In genomic region chr1:24481098-24481497, GRCh38 we compare ENCODE assay signal across 8 cellular contexts. TPM values are rescaled to one million over a fixed set of nuclear protein-coding genes. Genes with fewer than 3 reads are reported as not detected.
DNase-seq lines count a peak whose midpoint lies in the region; ATAC-seq, FAIRE-seq and TF ChIP-seq lines count a peak whose summit lies in the region.

No MANE protein-coding gene starts in this region.

- H3K9me3 ChIP-seq in kidney (ENCODE audit: control insufficient read depth in 1 of 2, low read length in 2 of 2) = no peaks in the 10 kb centered on the region

- no peak overlapping the region for H3K4me3 ChIP-seq in kidney (ENCODE audit: low read length in 2 of 2)

- H3K4me1 Mint-ChIP-seq in activated naive CD8-positive, alpha-beta T cell treated with anti-CD3 and anti-CD28 coated beads, Interleukin-2, amount 50 U/mL, for 24 hours = peaks cover 58% of the 10 kb centered on the region

- no peaks in the 10 kb centered on the region for H3K27me3 Mint-ChIP-seq in activated naive CD8-positive, alpha-beta T cell treated with anti-CD3 and anti-CD28 coated beads, Interleukin-2, amount 50 U/mL, for 24 hours

- intact Hi-C loops in kidney (cut with DNase I) = no loop called here

- no peak for TF ChIP-seq CTCF in kidney (IDR thresholded peaks at IDR 0.05; ENCODE audit: borderline replicate concordance, extremely low read depth, insufficient read depth)

- ATAC-seq in GM21390 (IDR thresholded peaks at IDR 0.05; ENCODE audit: unreplicated experiment) (peak; percentile 64), GM18873 (IDR thresholded peaks at IDR 0.05; ENCODE audit: low FRiP score, unreplicated experiment) (no peak)
- peak; percentile 85 for ATAC-seq in activated naive CD8-positive, alpha-beta T cell treated with anti-CD3 and anti-CD28 coated beads, Interleukin-2, amount 50 U/mL, for 24 hours

- H3K4me3 Mint-ChIP-seq in activated naive CD8-positive, alpha-beta T cell treated with anti-CD3 and anti-CD28 coated beads, Interleukin-2, amount 50 U/mL, for 24 hours = peak overlapping the region; percentile 62

- no peaks in the 10 kb centered on the region for H3K36me3 ChIP-seq in kidney (ENCODE audit: control insufficient read depth in 1 of 2, insufficient read depth in 2 of 2, low read length in 2 of 2)

- H3K9me3 Mint-ChIP-seq in activated naive CD8-positive, alpha-beta T cell treated with anti-CD3 and anti-CD28 coated beads, Interleukin-2, amount 50 U/mL, for 24 hours = no peaks in the 10 kb centered on the region

- H3K36me3 Mint-ChIP-seq in activated naive CD8-positive, alpha-beta T cell treated with anti-CD3 and anti-CD28 coated beads, Interleukin-2, amount 50 U/mL, for 24 hours (ENCODE audit: low read depth) = peaks cover 3% of the 10 kb centered on the region

- H3K9ac ChIP-seq in kidney (ENCODE audit: low read length in 2 of 2) = no peak overlapping the region

- H3K27ac ChIP-seq in kidney (ENCODE audit: low read depth in 2 of 2, low read length in 2 of 2) = no peak overlapping the region

- H3K27ac Mint-ChIP-seq in activated naive CD8-positive, alpha-beta T cell treated with anti-CD3 and anti-CD28 coated beads, Interleukin-2, amount 50 U/mL, for 24 hours = peak overlapping the region; percentile 90

- DNase-seq in SKM-1 (lab: John Stamatoyannopoulos, UW; ENCODE audit: unreplicated experiment) = peak; percentile 12
- DNase-seq in activated naive CD8-positive, alpha-beta T cell treated with anti-CD3 and anti-CD28 coated beads, Interleukin-2, amount 50 U/mL, for 24 hours = peak; percentile 63
- DNase-seq in stimulated activated CD4-positive, alpha-beta T cell treated with anti-CD3 and anti-CD28 coated beads, Interleukin-4, amount 100 ng/mL, for 1 hour = peak; percentile 53
- no peak for DNase-seq in foreskin melanocyte
- no peak for DNase-seq in kidney
- no peak for DNase-seq in NCI-H1930 (lab: John Stamatoyannopoulos, UW)

- FAIRE-seq in kidney (lab: Jason Lieb, UNC) = no peak

- H3K4me1 ChIP-seq in kidney (ENCODE audit: control insufficient read depth in 1 of 2, insufficient read depth in 1 of 2, low read depth in 1 of 2, low read length in 2 of 2) = no peaks in the 10 kb centered on the region

RNA-seq across cellular contexts. Expression of gene RCAN3, which starts 21.5 kb away (rescaled TPM):
- 27.1 TPM for total RNA-seq in kidney
- 3.5 TPM for polyA plus RNA-seq in kidney (ENCODE audit: insufficient read depth, low read depth, low replicate concordance)

Comparison
In these comparisons a context has a peak if more than half of its experiments do, and no peak if none do; other contexts are left out.
1. DNase-seq: peak in SKM-1 (single experiment), activated naive CD8-positive, alpha-beta T cell treated with anti-CD3 and anti-CD28 coated beads, Interleukin-2, amount 50 U/mL, for 24 hours (single experiment) and stimulated activated CD4-positive, alpha-beta T cell treated with anti-CD3 and anti-CD28 coated beads, Interleukin-4, amount 100 ng/mL, for 1 hour (single experiment); none in foreskin melanocyte (single experiment), kidney (single experiment) and NCI-H1930 (0 of 2).